Comparison of ENCODE assay signal across 23 cellular contexts in genomic region chr2:132383956-132384355, GRCh38. TPM values are rescaled to one million over a fixed set of nuclear protein-coding genes. Genes with fewer than 3 reads are reported as not detected.
DNase-seq lines count a peak whose midpoint lies in the region; ATAC-seq and TF ChIP-seq lines count a peak whose summit lies in the region.
"Had no signal": no experiment of that assay in that cellular context is flagged by ENCODE, and none has a peak within 500 bp of the region (broad histone marks: within the 10 kb centered on the region; RNA-seq: fewer than 3 reads in every experiment).

No MANE protein-coding gene starts in this region.

- H3K4me1 Mint-ChIP-seq in CD14-positive monocyte (peaks cover 24% of the 10 kb centered on the region), T-helper 17 cell (no peaks in the 10 kb centered on the region)
- H3K4me1 Mint-ChIP-seq: activated CD4-positive, alpha-beta T cell treated with anti-CD3 and anti-CD28 coated beads for 36 hours had no signal

- TF ChIP-seq CTCF in CD14-positive monocyte (IDR thresholded peaks at IDR 0.05) (no peak), SU-DHL-6 (IDR thresholded peaks at IDR 0.05; ENCODE audit: insufficient read depth, low read length, poor library complexity, severe bottlenecking) (no peak)

- H3K36me3 ChIP-seq in SU-DHL-6 (ENCODE audit: low read length) = no peaks in the 10 kb centered on the region
- H3K36me3 ChIP-seq: cardiac muscle cell, right lobe of liver had no signal

- H3K27me3 ChIP-seq in SU-DHL-6 (ENCODE audit: low read length) = no peaks in the 10 kb centered on the region
- H3K27me3 ChIP-seq: cardiac muscle cell, right lobe of liver had no signal

- peak overlapping the region; percentile 8 for H3K4me2 ChIP-seq in SU-DHL-6 (ENCODE audit: low read depth, low read length, poor library complexity, severe bottlenecking)

- ATAC-seq in HG03520 (IDR thresholded peaks at IDR 0.05; ENCODE audit: unreplicated experiment) (no peak), T-helper 17 cell (no peak), GM19351 (IDR thresholded peaks at IDR 0.05; ENCODE audit: unreplicated experiment) (no peak)
- ATAC-seq: activated CD4-positive, alpha-beta T cell treated with anti-CD3 and anti-CD28 coated beads for 36 hours; left colon; naive thymus-derived CD8-positive, alpha-beta T cell had no signal

- DNase-seq in CD14-positive monocyte (ENCODE audit: low spot score) = no peak
- peak; percentile 87 for DNase-seq in MV-4-11 (lab: John Stamatoyannopoulos, UW)
- DNase-seq in myocyte (ENCODE audit: low read depth) = peak; percentile 46
- DNase-seq in activated CD8-positive, alpha-beta memory T cell treated with anti-CD3 and anti-CD28 coated beads, Interleukin-2, amount 50 U/mL, for 4 hours = no peak
- DNase-seq in T-helper 17 cell = no peak
- DNase-seq: ACHN; activated CD4-positive, alpha-beta T cell treated with anti-CD3 and anti-CD28 coated beads for 36 hours; activated CD8-positive, alpha-beta memory T cell treated with anti-CD3 and anti-CD28 coated beads for 24 hours; activated naive CD4-positive, alpha-beta T cell treated with Interleukin-2 at 50 U/mL for 16 hours; activated T-cell treated with anti-CD3 and anti-CD28 coated beads, Interleukin-2, amount 50 U/mL, for 48 hours; left colon; mesenchymal stem cell; naive thymus-derived CD8-positive, alpha-beta T cell; NCI-H2107; NCI-H510A treated with DMSO at 0.1 percent for 48 hours; right lobe of liver; stimulated activated CD4-positive, alpha-beta T cell treated with anti-CD3 and anti-CD28 coated beads, Interleukin-15, amount 100 ng/mL, for 24 hours had no signal

- H3K4me3 ChIP-seq in SU-DHL-6 (ENCODE audit: insufficient read depth, low read length, poor library complexity, severe bottlenecking) = no peak overlapping the region
- H3K4me3 ChIP-seq: cardiac muscle cell, right lobe of liver had no signal

- H3K27me3 Mint-ChIP-seq in CD14-positive monocyte (ENCODE audit: low read depth in 3 of 3) = peaks cover 0 to 2% (median 1%) of the 10 kb centered on the region in 3 donors
- no peaks in the 10 kb centered on the region for H3K27me3 Mint-ChIP-seq in T-helper 17 cell
- H3K27me3 Mint-ChIP-seq: activated CD4-positive, alpha-beta T cell treated with anti-CD3 and anti-CD28 coated beads for 36 hours had no signal

- H3K27ac Mint-ChIP-seq in CD14-positive monocyte (peak overlapping the region; percentile 72 to 92 (median 83)), T-helper 17 cell (no peak overlapping the region)
- H3K27ac Mint-ChIP-seq: activated CD4-positive, alpha-beta T cell treated with anti-CD3 and anti-CD28 coated beads for 36 hours; naive thymus-derived CD8-positive, alpha-beta T cell had no signal

- peak overlapping the region; percentile 17 for H2AFZ ChIP-seq in SU-DHL-6 (ENCODE audit: low read depth, low read length, severe bottlenecking)
- H2AFZ ChIP-seq: parathyroid adenoma had no signal

- no peak overlapping the region for H3K27ac ChIP-seq in SU-DHL-6 (ENCODE audit: low read depth, low read length)
- H3K27ac ChIP-seq: C4-2B, cardiac muscle cell, parathyroid adenoma, right lobe of liver had no signal

- H3K79me2 ChIP-seq in SU-DHL-6 (ENCODE audit: insufficient read depth, low read length) = no peaks in the 10 kb centered on the region
- H3K79me2 ChIP-seq: parathyroid adenoma had no signal

- intact Hi-C loops in CD14-positive monocyte (cut with micrococcal nuclease) = no loop called here

- H3K4me3 Mint-ChIP-seq in CD14-positive monocyte (peak overlapping the region; percentile 48 to 76), T-helper 17 cell (no peak overlapping the region)
- H3K4me3 Mint-ChIP-seq: activated CD4-positive, alpha-beta T cell treated with anti-CD3 and anti-CD28 coated beads for 36 hours had no signal

- H3K9me3 ChIP-seq in SU-DHL-6 (ENCODE audit: insufficient read depth, low read length) = no peaks in the 10 kb centered on the region; the same call in 1 of the 2 replicates
- no peaks in the 10 kb centered on the region for H3K9me3 ChIP-seq in T-helper 17 cell (ENCODE audit: control insufficient read depth, low read length, poor library complexity, severe bottlenecking)
- H3K9me3 ChIP-seq: right lobe of liver had no signal

- H3K9me2 ChIP-seq in SU-DHL-6 (replicated peaks; ENCODE audit: insufficient read depth, low read length) = no peaks in the 10 kb centered on the region

- H3K9me3 Mint-ChIP-seq in CD14-positive monocyte = peaks cover 3 to 15% (median 11%) of the 10 kb centered on the region in 7 donors

- no peaks in the 10 kb centered on the region for H3F3A ChIP-seq in SU-DHL-6 (ENCODE audit: insufficient read depth)

- H3K36me3 Mint-ChIP-seq in CD14-positive monocyte (peaks cover 0 to 4% of the 10 kb centered on the region in 2 donors), T-helper 17 cell (ENCODE audit: low read depth) (no peaks in the 10 kb centered on the region)

- no peak overlapping the region for H3K9ac ChIP-seq in SU-DHL-6 (ENCODE audit: low read length)
- H3K9ac ChIP-seq: parathyroid adenoma had no signal

- no peaks in the 10 kb centered on the region for H4K20me1 ChIP-seq in SU-DHL-6 (ENCODE audit: low read depth, low read length)

RNA-seq across cellular contexts. Expression of gene GPR39, which starts 32.6 kb away (rescaled TPM):
- polyA plus RNA-seq in CD14-positive monocyte = not detected
- 0.42 and 0.59 TPM in 2 replicates for total RNA-seq in myocyte
- polyA plus RNA-seq in myocyte (2012) = 0.57 TPM
- total RNA-seq in T-helper 17 cell = under 1 TPM in 1 of 2 donors, not detected in 1; 0.10 TPM
- total RNA-seq: activated CD4-positive, alpha-beta T cell treated with anti-CD3 and anti-CD28 coated beads for 36 hours; naive thymus-derived CD8-positive, alpha-beta T cell had no signal
- polyA plus RNA-seq: naive thymus-derived CD8-positive, alpha-beta T cell had no signal

Comparison
In these comparisons a context has a peak if more than half of its experiments do, and no peak if none do; other contexts are left out.
1. DNase-seq: peak in MV-4-11 (single experiment) and myocyte (single experiment); none in CD14-positive monocyte (single experiment), activated CD8-positive, alpha-beta memory T cell treated with anti-CD3 and anti-CD28 coated beads, Interleukin-2, amount 50 U/mL, for 4 hours (single experiment) and T-helper 17 cell (0 of 3).